ENCODE assay signal across 34 cellular contexts in the genomic region with DNA sequence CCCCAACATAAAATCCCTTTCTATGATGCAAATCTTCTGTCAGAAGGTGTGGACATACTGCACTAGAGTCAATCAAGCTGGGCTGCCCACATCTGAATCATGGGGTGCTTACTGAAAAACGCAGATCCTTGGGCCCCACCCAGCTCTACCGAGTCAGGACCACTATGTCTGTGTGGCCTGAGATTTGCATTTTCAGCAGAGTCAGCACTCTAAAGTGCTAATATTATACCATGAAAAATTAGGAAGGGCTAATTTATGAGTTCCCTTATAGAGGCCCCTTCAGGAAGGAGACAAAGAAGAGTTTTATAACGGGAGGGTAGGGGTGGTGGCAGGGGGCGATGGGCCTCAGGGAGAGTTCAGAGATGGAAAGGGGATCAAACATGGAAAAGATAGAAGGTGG.
"Had no signal": no experiment of that assay in that cellular context is flagged by ENCODE, and none has a peak within 500 bp of the region (broad histone marks: within the 10 kb centered on the region; RNA-seq: fewer than 3 reads in every experiment).

No MANE protein-coding gene starts in this region.

- H3K4me3 Mint-ChIP-seq: activated B cell treated with CpG ODN at 0.5 μM for 24 hours; activated CD4-positive, alpha-beta memory T cell treated with anti-CD3 and anti-CD28 coated beads for 36 hours; activated CD4-positive, alpha-beta T cell treated with anti-CD3 and anti-CD28 coated beads, Interleukin-2, amount 10 ng/mL, durations not matched to agents 24 days and 14 days; activated naive CD4-positive, alpha-beta T cell treated with anti-CD3 and anti-CD28 coated beads, Interleukin-2, amount 10 ng/mL, durations not matched to agents 7 days and 5 days; activated naive CD8-positive, alpha-beta T cell treated with anti-CD3 and anti-CD28 coated beads, Interleukin-2, amount 10 ng/mL, durations not matched to agents 7 days and 5 days; activated T-cell treated with anti-CD3 and anti-CD28 coated beads, Interleukin-2, amount 50 U/mL, for 24 hours; activated T-cell treated with anti-CD3 and anti-CD28 coated beads, Interleukin-2, amount 50 U/mL, for 72 hours; T-helper 17 cell; T-helper 2 cell treated with Interferon-gamma antibody and Interleukin-4, amounts not matched to agents 5 μg/mL and 100 μg/mL, for 36 hours had no signal

- H3K36me3 Mint-ChIP-seq: activated CD4-positive, alpha-beta memory T cell treated with anti-CD3 and anti-CD28 coated beads for 36 hours; activated naive CD4-positive, alpha-beta T cell treated with anti-CD3 and anti-CD28 coated beads, Interleukin-2, amount 10 ng/mL, durations not matched to agents 7 days and 5 days; activated naive CD4-positive, alpha-beta T cell treated with anti-CD3 and anti-CD28 coated beads, Interleukin-2, amount 50 U/mL, for 72 hours; activated naive CD8-positive, alpha-beta T cell treated with anti-CD3 and anti-CD28 coated beads, Interleukin-2, amount 10 ng/mL, durations not matched to agents 7 days and 5 days had no signal

- FAIRE-seq: astrocyte, bronchial epithelial cell, colon, endometrium, endothelial cell of umbilical vein, frontal cortex had no signal

- H3K36me3 ChIP-seq: brain microvascular endothelial cell, WERI-Rb-1 had no signal

- H3K27ac ChIP-seq: brain microvascular endothelial cell, epithelial cell of prostate, WERI-Rb-1 had no signal

- ATAC-seq: activated CD4-positive, CD25-positive, alpha-beta regulatory T cell treated with anti-CD3 and anti-CD28 coated beads, Interleukin-2, amount 50 U/mL, for 24 hours; activated naive CD4-positive, alpha-beta T cell treated with anti-CD3 and anti-CD28 coated beads, Interleukin-2, amount 50 U/mL, for 72 hours; activated T-cell treated with anti-CD3 and anti-CD28 coated beads, Interleukin-2, amount 50 U/mL, for 72 hours; T-helper 17 cell had no signal

- H3K9me3 Mint-ChIP-seq: activated B cell treated with CpG ODN at 0.5 μM for 24 hours; activated CD4-positive, alpha-beta memory T cell treated with anti-CD3 and anti-CD28 coated beads for 36 hours; activated CD4-positive, alpha-beta T cell treated with anti-CD3 and anti-CD28 coated beads, Interleukin-2, amount 10 ng/mL, durations not matched to agents 24 days and 14 days; activated naive CD4-positive, alpha-beta T cell treated with anti-CD3 and anti-CD28 coated beads, Interleukin-2, amount 10 ng/mL, durations not matched to agents 7 days and 5 days; activated naive CD4-positive, alpha-beta T cell treated with anti-CD3 and anti-CD28 coated beads, Interleukin-2, amount 50 U/mL, for 72 hours; activated naive CD8-positive, alpha-beta T cell treated with anti-CD3 and anti-CD28 coated beads, Interleukin-2, amount 10 ng/mL, durations not matched to agents 7 days and 5 days; activated T-cell treated with anti-CD3 and anti-CD28 coated beads, Interleukin-2, amount 50 U/mL, for 24 hours; activated T-cell treated with anti-CD3 and anti-CD28 coated beads, Interleukin-2, amount 50 U/mL, for 72 hours; T-helper 2 cell treated with Interferon-gamma antibody and Interleukin-4, amounts not matched to agents 5 μg/mL and 100 μg/mL, for 36 hours had no signal

- DNase-seq: activated B cell treated with CpG ODN at 0.5 μM for 24 hours; activated CD4-positive, alpha-beta memory T cell treated with anti-CD3 and anti-CD28 coated beads for 36 hours; activated CD4-positive, alpha-beta T cell treated with anti-CD3 and anti-CD28 coated beads, Interleukin-2, amount 10 ng/mL, durations not matched to agents 24 days and 14 days; activated CD8-positive, alpha-beta memory T cell treated with anti-CD3 and anti-CD28 coated beads, Interleukin-2, amount 50 U/mL, for 48 hours; activated gamma-delta T cell; activated naive CD4-positive, alpha-beta T cell; activated naive CD4-positive, alpha-beta T cell treated with anti-CD3 and anti-CD28 coated beads, Interleukin-2, amount 10 ng/mL, durations not matched to agents 7 days and 5 days; activated naive CD8-positive, alpha-beta T cell treated with anti-CD3 and anti-CD28 coated beads, Interleukin-2, amount 10 ng/mL, durations not matched to agents 7 days and 5 days; activated T-cell treated with anti-CD3 and anti-CD28 coated beads for 4 hours; activated T-cell treated with anti-CD3 and anti-CD28 coated beads, Interleukin-2, amount 50 U/mL, for 24 hours; activated T-cell treated with anti-CD3 and anti-CD28 coated beads, Interleukin-2, amount 50 U/mL, for 72 hours; amniotic stem cell; anterior cingulate cortex; brain microvascular endothelial cell; caudate nucleus; cortex of kidney; dermis blood vessel endothelial cell; effector CD4-positive, alpha-beta T cell; foreskin fibroblast; head of caudate nucleus; T-helper 1 cell; T-helper 17 cell; T1000; WERI-Rb-1 had no signal

- H3K27ac Mint-ChIP-seq: activated B cell treated with CpG ODN at 0.5 μM for 24 hours; activated CD4-positive, alpha-beta memory T cell treated with anti-CD3 and anti-CD28 coated beads for 36 hours; activated CD4-positive, alpha-beta T cell treated with anti-CD3 and anti-CD28 coated beads, Interleukin-2, amount 10 ng/mL, durations not matched to agents 24 days and 14 days; activated naive CD4-positive, alpha-beta T cell treated with anti-CD3 and anti-CD28 coated beads, Interleukin-2, amount 10 ng/mL, durations not matched to agents 7 days and 5 days; activated naive CD4-positive, alpha-beta T cell treated with anti-CD3 and anti-CD28 coated beads, Interleukin-2, amount 50 U/mL, for 72 hours; activated naive CD8-positive, alpha-beta T cell treated with anti-CD3 and anti-CD28 coated beads, Interleukin-2, amount 10 ng/mL, durations not matched to agents 7 days and 5 days; activated T-cell treated with anti-CD3 and anti-CD28 coated beads, Interleukin-2, amount 50 U/mL, for 24 hours; activated T-cell treated with anti-CD3 and anti-CD28 coated beads, Interleukin-2, amount 50 U/mL, for 72 hours; T-helper 17 cell; T-helper 2 cell treated with Interferon-gamma antibody and Interleukin-4, amounts not matched to agents 5 μg/mL and 100 μg/mL, for 36 hours had no signal

- H3K27me3 ChIP-seq: brain microvascular endothelial cell had no signal

- H3K4me1 Mint-ChIP-seq: activated B cell treated with CpG ODN at 0.5 μM for 24 hours; activated CD4-positive, alpha-beta T cell treated with anti-CD3 and anti-CD28 coated beads, Interleukin-2, amount 10 ng/mL, durations not matched to agents 24 days and 14 days; activated naive CD4-positive, alpha-beta T cell treated with anti-CD3 and anti-CD28 coated beads, Interleukin-2, amount 10 ng/mL, durations not matched to agents 7 days and 5 days; activated naive CD8-positive, alpha-beta T cell treated with anti-CD3 and anti-CD28 coated beads, Interleukin-2, amount 10 ng/mL, durations not matched to agents 7 days and 5 days had no signal
